In the genomic region with DNA sequence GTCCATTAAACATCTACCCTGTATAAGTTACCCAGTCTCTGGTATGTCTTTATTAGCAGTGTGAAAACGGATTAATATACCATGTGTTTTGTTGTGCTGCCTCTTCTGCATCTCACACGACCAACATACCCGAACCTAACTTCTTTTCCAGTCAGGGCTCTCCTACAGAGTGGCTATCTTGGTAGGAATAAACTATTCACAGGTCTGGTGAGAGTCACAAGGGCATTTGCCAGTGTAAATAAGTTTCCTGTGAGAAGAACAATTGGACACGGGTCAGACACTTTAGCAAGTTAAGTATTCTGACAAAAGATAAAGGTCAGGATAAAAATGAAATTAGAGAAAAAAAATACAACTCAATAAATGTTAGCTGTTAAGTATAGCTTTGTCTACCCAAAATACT, we compare ENCODE assay signal across 8 cellular contexts.
DNase-seq lines count a peak whose midpoint lies in the region; ATAC-seq and TF ChIP-seq lines count a peak whose summit lies in the region.

No MANE protein-coding gene starts in this region.

- ATAC-seq in GM18861 (IDR thresholded peaks at IDR 0.05; ENCODE audit: unreplicated experiment) (peak; percentile 2), foreskin keratinocyte (no peak), GM21367 (IDR thresholded peaks at IDR 0.05; ENCODE audit: unreplicated experiment) (no peak)

- H3K27me3 ChIP-seq in foreskin keratinocyte = no peaks in the 10 kb centered on the region

- DNase-seq in NCI-H748 treated with DMSO at 0.1 percent for 48 hours (lab: John Stamatoyannopoulos, UW) (peak; percentile 76), foreskin keratinocyte (no peak), EL (no peak), activated gamma-delta T cell (lab: John Stamatoyannopoulos, UW) (no peak), A172 (ENCODE audit: low spot score) (no peak)

- H3K4me3 ChIP-seq in skin epidermis = no peak overlapping the region

- TF ChIP-seq CTCF in foreskin keratinocyte (conservative IDR thresholded peaks at IDR 0.05) = no peak

- H3K4me1 ChIP-seq in foreskin keratinocyte = no peaks in the 10 kb centered on the region

- H3K27ac ChIP-seq in foreskin keratinocyte (peak overlapping the region; percentile 53), skin epidermis (peak overlapping the region in 17 of 21 experiments; percentile 7 to 78 (median 65))
